ENCODE assay signal across 1 cellular context in genomic region chr19:57786286-57786685, GRCh38.
TF ChIP-seq lines count a peak whose summit lies in the region.

No MANE protein-coding gene starts in this region.

TF ChIP-seq in K562, 482 proteins besides CTCF, POLR2A, EP300 and RAD21:
- TF ChIP-seq ZBTB40 (IDR thresholded peaks at IDR 0.05): no peak
- TF ChIP-seq ZBTB40 (CRISPR knock-in tag; IDR thresholded peaks at IDR 0.05): no peak
- TF ChIP-seq RBM22 (IDR thresholded peaks at IDR 0.05; ENCODE audit: low read depth, low read length, poor library complexity, severe bottlenecking): peak; percentile 74
- no peak for TF ChIP-seq KLF6 (CRISPR knock-in tag; IDR thresholded peaks at IDR 0.05; ENCODE audit: borderline replicate concordance)
- no peak for TF ChIP-seq GTF2A2 (tag; IDR thresholded peaks at IDR 0.05)
- no peak for TF ChIP-seq MTA2 (IDR thresholded peaks at IDR 0.05; ENCODE audit: low read depth)
- no peak for TF ChIP-seq ASH1L (IDR thresholded peaks at IDR 0.05; ENCODE audit: borderline replicate concordance, low read depth, partially characterized antibody)
- no peak for TF ChIP-seq ZFP1 (CRISPR knock-in tag; IDR thresholded peaks at IDR 0.05)
- TF ChIP-seq SAP30 (IDR thresholded peaks at IDR 0.05; ENCODE audit: borderline replicate concordance, insufficient read depth, low read depth, low read length, poor library complexity, severe bottlenecking): no peak
- no peak for TF ChIP-seq ZEB2 (IDR thresholded peaks at IDR 0.05)
- no peak for TF ChIP-seq HOXB6 (CRISPR knock-in tag; IDR thresholded peaks at IDR 0.05; ENCODE audit: borderline replicate concordance)
- no peak for TF ChIP-seq CAMTA2 (CRISPR knock-in tag; conservative IDR thresholded peaks at IDR 0.05)
- no peak for TF ChIP-seq ZNF395 (CRISPR knock-in tag; IDR thresholded peaks at IDR 0.05)
- TF ChIP-seq USF1 (CRISPR knock-in tag; IDR thresholded peaks at IDR 0.05): no peak
- no peak for TF ChIP-seq BCL6 (CRISPR knock-in tag; IDR thresholded peaks at IDR 0.05)
- no peak for TF ChIP-seq MCM3 (IDR thresholded peaks at IDR 0.05)
- 0 out of 2 replicates have a peak, but pooled peaks have one; percentile 65 for TF ChIP-seq ZBTB33 (CRISPR knock-in tag; IDR thresholded peaks at IDR 0.05)
- peak; percentile 63 for TF ChIP-seq POLR2G (IDR thresholded peaks at IDR 0.05; ENCODE audit: low read depth, low read length)
